ENCODE assay signal across 1 cellular context in the genomic region with DNA sequence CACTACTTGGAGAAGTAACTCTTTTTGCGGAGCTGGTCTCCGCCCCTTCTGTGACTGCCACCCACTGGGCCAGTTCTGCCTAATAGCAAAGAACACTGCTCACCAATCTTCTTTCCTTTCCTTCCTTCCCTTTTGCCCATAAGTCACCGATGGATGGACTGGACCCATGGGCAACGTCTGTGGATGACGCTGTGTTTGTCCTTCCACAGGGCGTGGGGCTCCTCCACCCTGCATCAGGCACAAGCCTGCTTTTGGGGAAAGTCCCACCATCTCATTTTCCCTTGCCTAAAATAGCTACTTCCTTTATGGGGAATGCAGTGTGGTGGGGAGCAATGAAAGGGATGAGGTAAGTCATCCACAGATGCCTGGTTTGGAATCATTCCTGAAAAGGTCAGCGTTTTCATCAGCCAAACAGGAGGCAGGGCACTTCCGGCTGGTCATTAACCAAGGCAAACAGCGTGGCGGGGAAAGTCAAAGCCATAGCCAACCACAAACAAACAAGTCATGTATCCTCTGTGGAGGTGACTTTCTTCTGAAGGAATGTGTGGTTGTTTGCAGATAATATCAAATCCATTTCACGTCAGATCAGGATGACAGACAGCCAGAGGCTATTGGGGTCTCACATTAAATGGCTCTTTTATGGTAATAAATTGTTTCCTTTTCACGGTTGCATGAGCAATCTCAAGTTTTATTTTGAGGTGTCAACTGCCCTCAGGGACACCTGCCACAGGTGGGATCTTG.
A peak's percentile ranks its signal among the peaks of the same experiment; 100 is the strongest.
TF ChIP-seq lines count a peak whose summit lies in the region.

No MANE protein-coding gene starts in this region.

TF ChIP-seq in HepG2, 621 proteins besides CTCF, POLR2A, EP300 and RAD21 (continues in another document):
- TF ChIP-seq SMAD9 (CRISPR knock-in tag; IDR thresholded peaks at IDR 0.05) (no peak), CBX2 (IDR thresholded peaks at IDR 0.05; ENCODE audit: low read depth, low read length) (no peak), CBX2 (CRISPR knock-in tag; IDR thresholded peaks at IDR 0.05; ENCODE audit: low read depth) (no peak), ZBTB8A (CRISPR knock-in tag; IDR thresholded peaks at IDR 0.05; ENCODE audit: borderline replicate concordance, low read depth) (no peak), HNRNPLL (IDR thresholded peaks at IDR 0.05; ENCODE audit: low read depth, low read length, poor library complexity, severe bottlenecking) (no peak), YEATS2 (CRISPR knock-in tag; IDR thresholded peaks at IDR 0.05; ENCODE audit: borderline replicate concordance) (no peak), JUN (CRISPR knock-in tag; IDR thresholded peaks at IDR 0.05) (peak; percentile 99), REXO4 (CRISPR knock-in tag; IDR thresholded peaks at IDR 0.05; ENCODE audit: borderline replicate concordance) (no peak), MAF1 (CRISPR knock-in tag; IDR thresholded peaks at IDR 0.05; ENCODE audit: borderline replicate concordance) (peak; percentile 87; the same call in 1 of the 2 replicates), CENPT (CRISPR knock-in tag; IDR thresholded peaks at IDR 0.05; ENCODE audit: low read depth) (no peak), JDP2 (CRISPR knock-in tag; IDR thresholded peaks at IDR 0.05; ENCODE audit: borderline replicate concordance) (no peak), MYNN (CRISPR knock-in tag; IDR thresholded peaks at IDR 0.05; ENCODE audit: low read depth) (no peak), TP53 (CRISPR knock-in tag; conservative IDR thresholded peaks at IDR 0.05) (peak; percentile 69; the same call in 1 of the 2 replicates), ZSCAN30 (CRISPR knock-in tag; IDR thresholded peaks at IDR 0.05) (no peak), KAT8 (CRISPR knock-in tag; IDR thresholded peaks at IDR 0.05) (peak; percentile 68), HOXA9 (CRISPR knock-in tag; IDR thresholded peaks at IDR 0.05; ENCODE audit: borderline replicate concordance) (no peak), SRF (IDR thresholded peaks at IDR 0.05; ENCODE audit: low read depth, low read length) (peak; percentile 86), PHF8 (CRISPR knock-in tag; IDR thresholded peaks at IDR 0.05) (no peak; the same call in none of the 2 replicates), ZSCAN29 (CRISPR knock-in tag; conservative IDR thresholded peaks at IDR 0.05) (no peak; the same call in 1 of the 2 replicates), ZFYVE20 (CRISPR knock-in tag; IDR thresholded peaks at IDR 0.05; ENCODE audit: borderline replicate concordance, low read depth) (no peak), ELF1 (CRISPR knock-in tag; IDR thresholded peaks at IDR 0.05) (peak; percentile 85), ZNF737 (CRISPR knock-in tag; IDR thresholded peaks at IDR 0.05; ENCODE audit: borderline replicate concordance) (no peak), MTF2 (CRISPR knock-in tag; IDR thresholded peaks at IDR 0.05; ENCODE audit: borderline replicate concordance) (no peak), TBP (CRISPR knock-in tag; IDR thresholded peaks at IDR 0.05) (no peak), ZNF30 (CRISPR knock-in tag; IDR thresholded peaks at IDR 0.05) (no peak), NBN (conservative IDR thresholded peaks at IDR 0.05) (no peak), ZNF556 (CRISPR knock-in tag; IDR thresholded peaks at IDR 0.05; ENCODE audit: borderline replicate concordance) (peak; percentile 98), GTF2F1 (IDR thresholded peaks at IDR 0.05; ENCODE audit: low read length) (no peak)
- TF ChIP-seq, protein P1, sequence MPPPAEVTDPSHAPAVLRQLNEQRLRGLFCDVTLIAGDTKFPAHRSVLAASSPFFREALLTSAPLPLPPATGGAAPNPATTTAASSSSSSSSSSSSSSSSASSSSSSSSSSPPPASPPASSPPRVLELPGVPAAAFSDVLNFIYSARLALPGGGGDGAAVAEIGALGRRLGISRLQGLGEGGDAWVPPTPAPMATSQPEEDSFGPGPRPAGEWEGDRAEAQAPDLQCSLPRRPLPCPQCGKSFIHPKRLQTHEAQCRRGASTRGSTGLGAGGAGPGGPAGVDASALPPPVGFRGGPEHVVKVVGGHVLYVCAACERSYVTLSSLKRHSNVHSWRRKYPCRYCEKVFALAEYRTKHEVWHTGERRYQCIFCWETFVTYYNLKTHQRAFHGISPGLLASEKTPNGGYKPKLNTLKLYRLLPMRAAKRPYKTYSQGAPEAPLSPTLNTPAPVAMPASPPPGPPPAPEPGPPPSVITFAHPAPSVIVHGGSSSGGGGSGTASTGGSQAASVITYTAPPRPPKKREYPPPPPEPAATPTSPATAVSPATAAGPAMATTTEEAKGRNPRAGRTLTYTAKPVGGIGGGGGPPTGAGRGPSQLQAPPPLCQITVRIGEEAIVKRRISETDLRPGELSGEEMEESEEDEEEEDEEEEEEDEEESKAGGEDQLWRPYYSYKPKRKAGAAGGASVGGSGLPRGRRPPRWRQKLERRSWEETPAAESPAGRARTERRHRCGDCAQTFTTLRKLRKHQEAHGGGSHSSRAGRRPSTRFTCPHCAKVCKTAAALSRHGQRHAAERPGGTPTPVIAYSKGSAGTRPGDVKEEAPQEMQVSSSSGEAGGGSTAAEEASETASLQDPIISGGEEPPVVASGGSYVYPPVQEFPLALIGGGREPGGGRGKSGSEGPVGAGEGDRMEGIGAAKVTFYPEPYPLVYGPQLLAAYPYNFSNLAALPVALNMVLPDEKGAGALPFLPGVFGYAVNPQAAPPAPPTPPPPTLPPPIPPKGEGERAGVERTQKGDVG (CRISPR knock-in tag; IDR thresholded peaks at IDR 0.05; ENCODE audit: borderline replicate concordance) = no peak
- TF ChIP-seq, protein P2, sequence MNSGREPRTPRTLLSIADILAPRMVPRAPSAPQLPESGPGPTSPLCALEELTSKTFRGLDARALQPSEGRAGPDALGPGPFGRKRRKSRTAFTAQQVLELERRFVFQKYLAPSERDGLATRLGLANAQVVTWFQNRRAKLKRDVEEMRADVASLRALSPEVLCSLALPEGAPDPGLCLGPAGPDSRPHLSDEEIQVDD (CRISPR knock-in tag; IDR thresholded peaks at IDR 0.05; ENCODE audit: borderline replicate concordance) = no peak
- TF ChIP-seq, protein P3, sequence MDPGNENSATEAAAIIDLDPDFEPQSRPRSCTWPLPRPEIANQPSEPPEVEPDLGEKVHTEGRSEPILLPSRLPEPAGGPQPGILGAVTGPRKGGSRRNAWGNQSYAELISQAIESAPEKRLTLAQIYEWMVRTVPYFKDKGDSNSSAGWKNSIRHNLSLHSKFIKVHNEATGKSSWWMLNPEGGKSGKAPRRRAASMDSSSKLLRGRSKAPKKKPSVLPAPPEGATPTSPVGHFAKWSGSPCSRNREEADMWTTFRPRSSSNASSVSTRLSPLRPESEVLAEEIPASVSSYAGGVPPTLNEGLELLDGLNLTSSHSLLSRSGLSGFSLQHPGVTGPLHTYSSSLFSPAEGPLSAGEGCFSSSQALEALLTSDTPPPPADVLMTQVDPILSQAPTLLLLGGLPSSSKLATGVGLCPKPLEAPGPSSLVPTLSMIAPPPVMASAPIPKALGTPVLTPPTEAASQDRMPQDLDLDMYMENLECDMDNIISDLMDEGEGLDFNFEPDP (CRISPR knock-in tag; conservative IDR thresholded peaks at IDR 0.05) = no peak
- TF ChIP-seq, protein P4, sequence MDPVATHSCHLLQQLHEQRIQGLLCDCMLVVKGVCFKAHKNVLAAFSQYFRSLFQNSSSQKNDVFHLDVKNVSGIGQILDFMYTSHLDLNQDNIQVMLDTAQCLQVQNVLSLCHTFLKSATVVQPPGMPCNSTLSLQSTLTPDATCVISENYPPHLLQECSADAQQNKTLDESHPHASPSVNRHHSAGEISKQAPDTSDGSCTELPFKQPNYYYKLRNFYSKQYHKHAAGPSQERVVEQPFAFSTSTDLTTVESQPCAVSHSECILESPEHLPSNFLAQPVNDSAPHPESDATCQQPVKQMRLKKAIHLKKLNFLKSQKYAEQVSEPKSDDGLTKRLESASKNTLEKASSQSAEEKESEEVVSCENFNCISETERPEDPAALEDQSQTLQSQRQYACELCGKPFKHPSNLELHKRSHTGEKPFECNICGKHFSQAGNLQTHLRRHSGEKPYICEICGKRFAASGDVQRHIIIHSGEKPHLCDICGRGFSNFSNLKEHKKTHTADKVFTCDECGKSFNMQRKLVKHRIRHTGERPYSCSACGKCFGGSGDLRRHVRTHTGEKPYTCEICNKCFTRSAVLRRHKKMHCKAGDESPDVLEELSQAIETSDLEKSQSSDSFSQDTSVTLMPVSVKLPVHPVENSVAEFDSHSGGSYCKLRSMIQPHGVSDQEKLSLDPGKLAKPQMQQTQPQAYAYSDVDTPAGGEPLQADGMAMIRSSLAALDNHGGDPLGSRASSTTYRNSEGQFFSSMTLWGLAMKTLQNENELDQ (CRISPR knock-in tag; IDR thresholded peaks at IDR 0.05; ENCODE audit: borderline replicate concordance) = no peak
- TF ChIP-seq, protein P5, sequence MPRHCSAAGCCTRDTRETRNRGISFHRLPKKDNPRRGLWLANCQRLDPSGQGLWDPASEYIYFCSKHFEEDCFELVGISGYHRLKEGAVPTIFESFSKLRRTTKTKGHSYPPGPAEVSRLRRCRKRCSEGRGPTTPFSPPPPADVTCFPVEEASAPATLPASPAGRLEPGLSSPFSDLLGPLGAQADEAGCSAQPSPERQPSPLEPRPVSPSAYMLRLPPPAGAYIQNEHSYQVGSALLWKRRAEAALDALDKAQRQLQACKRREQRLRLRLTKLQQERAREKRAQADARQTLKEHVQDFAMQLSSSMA (CRISPR knock-in tag; IDR thresholded peaks at IDR 0.05) = no peak
- TF ChIP-seq, protein P6, sequence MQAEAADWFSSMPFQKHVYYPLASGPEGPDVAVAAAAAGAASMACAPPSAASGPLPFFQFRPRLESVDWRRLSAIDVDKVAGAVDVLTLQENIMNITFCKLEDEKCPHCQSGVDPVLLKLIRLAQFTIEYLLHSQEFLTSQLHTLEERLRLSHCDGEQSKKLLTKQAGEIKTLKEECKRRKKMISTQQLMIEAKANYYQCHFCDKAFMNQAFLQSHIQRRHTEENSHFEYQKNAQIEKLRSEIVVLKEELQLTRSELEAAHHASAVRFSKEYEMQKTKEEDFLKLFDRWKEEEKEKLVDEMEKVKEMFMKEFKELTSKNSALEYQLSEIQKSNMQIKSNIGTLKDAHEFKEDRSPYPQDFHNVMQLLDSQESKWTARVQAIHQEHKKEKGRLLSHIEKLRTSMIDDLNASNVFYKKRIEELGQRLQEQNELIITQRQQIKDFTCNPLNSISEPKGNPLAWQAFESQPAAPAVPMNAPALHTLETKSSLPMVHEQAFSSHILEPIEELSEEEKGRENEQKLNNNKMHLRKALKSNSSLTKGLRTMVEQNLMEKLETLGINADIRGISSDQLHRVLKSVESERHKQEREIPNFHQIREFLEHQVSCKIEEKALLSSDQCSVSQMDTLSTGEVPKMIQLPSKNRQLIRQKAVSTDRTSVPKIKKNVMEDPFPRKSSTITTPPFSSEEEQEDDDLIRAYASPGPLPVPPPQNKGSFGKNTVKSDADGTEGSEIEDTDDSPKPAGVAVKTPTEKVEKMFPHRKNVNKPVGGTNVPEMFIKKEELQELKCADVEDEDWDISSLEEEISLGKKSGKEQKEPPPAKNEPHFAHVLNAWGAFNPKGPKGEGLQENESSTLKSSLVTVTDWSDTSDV (CRISPR knock-in tag; IDR thresholded peaks at IDR 0.05) = no peak
- TF ChIP-seq, protein P7, sequence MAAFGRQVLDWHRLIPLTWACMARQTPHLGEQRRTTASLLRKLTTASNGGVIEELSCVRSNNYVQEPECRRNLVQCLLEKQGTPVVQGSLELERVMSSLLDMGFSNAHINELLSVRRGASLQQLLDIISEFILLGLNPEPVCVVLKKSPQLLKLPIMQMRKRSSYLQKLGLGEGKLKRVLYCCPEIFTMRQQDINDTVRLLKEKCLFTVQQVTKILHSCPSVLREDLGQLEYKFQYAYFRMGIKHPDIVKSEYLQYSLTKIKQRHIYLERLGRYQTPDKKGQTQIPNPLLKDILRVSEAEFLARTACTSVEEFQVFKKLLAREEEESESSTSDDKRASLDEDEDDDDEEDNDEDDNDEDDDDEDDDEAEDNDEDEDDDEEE (CRISPR knock-in tag; IDR thresholded peaks at IDR 0.05) = no peak
- TF ChIP-seq, protein P8, sequence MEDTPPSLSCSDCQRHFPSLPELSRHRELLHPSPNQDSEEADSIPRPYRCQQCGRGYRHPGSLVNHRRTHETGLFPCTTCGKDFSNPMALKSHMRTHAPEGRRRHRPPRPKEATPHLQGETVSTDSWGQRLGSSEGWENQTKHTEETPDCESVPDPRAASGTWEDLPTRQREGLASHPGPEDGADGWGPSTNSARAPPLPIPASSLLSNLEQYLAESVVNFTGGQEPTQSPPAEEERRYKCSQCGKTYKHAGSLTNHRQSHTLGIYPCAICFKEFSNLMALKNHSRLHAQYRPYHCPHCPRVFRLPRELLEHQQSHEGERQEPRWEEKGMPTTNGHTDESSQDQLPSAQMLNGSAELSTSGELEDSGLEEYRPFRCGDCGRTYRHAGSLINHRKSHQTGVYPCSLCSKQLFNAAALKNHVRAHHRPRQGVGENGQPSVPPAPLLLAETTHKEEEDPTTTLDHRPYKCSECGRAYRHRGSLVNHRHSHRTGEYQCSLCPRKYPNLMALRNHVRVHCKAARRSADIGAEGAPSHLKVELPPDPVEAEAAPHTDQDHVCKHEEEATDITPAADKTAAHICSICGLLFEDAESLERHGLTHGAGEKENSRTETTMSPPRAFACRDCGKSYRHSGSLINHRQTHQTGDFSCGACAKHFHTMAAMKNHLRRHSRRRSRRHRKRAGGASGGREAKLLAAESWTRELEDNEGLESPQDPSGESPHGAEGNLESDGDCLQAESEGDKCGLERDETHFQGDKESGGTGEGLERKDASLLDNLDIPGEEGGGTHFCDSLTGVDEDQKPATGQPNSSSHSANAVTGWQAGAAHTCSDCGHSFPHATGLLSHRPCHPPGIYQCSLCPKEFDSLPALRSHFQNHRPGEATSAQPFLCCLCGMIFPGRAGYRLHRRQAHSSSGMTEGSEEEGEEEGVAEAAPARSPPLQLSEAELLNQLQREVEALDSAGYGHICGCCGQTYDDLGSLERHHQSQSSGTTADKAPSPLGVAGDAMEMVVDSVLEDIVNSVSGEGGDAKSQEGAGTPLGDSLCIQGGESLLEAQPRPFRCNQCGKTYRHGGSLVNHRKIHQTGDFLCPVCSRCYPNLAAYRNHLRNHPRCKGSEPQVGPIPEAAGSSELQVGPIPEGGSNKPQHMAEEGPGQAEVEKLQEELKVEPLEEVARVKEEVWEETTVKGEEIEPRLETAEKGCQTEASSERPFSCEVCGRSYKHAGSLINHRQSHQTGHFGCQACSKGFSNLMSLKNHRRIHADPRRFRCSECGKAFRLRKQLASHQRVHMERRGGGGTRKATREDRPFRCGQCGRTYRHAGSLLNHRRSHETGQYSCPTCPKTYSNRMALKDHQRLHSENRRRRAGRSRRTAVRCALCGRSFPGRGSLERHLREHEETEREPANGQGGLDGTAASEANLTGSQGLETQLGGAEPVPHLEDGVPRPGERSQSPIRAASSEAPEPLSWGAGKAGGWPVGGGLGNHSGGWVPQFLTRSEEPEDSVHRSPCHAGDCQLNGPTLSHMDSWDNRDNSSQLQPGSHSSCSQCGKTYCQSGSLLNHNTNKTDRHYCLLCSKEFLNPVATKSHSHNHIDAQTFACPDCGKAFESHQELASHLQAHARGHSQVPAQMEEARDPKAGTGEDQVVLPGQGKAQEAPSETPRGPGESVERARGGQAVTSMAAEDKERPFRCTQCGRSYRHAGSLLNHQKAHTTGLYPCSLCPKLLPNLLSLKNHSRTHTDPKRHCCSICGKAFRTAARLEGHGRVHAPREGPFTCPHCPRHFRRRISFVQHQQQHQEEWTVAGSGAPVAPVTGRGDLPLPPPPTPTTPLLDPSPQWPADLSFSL (CRISPR knock-in tag; IDR thresholded peaks at IDR 0.05) = 0 out of 2 replicates have a peak, but pooled peaks have one; percentile 47
